ENCODE assay signal across 18 cellular contexts in the genomic region with DNA sequence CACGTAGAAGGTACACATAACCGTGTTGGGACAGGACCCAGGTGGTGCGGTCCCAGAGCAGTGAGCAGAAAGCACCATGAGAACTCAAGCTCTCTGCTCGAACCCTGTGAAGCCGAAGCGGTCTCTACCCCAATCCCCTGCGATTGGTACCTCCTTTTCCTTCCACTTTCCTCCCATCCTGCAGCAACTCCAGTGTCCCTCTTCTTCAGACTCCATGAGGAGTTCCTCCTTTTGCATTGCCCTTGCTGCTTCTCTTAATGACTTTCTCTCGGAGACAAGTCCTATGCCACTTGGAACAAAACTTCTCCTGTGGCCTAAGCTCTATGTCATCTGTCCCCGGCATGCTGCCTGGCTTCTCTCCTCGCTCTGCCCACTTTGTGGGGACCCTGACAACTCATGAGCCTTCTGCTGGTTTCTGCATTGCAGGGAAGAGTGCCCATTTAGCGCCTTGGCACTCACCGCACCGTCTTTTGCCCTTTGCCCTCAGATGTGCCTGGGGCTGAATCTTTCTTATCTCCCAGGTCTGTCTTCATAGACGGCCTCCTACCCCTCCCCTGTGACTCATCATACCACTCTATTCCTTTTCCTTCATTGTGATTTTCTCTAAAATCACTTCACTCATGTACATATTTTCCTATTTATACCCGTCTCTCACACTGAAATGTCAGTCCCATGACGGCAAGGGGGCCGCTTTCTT. TPM values are rescaled to one million over a fixed set of nuclear protein-coding genes. Genes with fewer than 3 reads are reported as not detected.
DNase-seq lines count a peak whose midpoint lies in the region; ATAC-seq and TF ChIP-seq lines count a peak whose summit lies in the region.
"Had no signal": no experiment of that assay in that cellular context is flagged by ENCODE, and none has a peak within 500 bp of the region (broad histone marks: within the 10 kb centered on the region; RNA-seq: fewer than 3 reads in every experiment).

No MANE protein-coding gene starts in this region.

- H3K4me1 ChIP-seq in CD4-positive, CD25-positive, alpha-beta regulatory T cell (ENCODE audit: control insufficient read depth, insufficient read depth, low read length, poor library complexity, severe bottlenecking) = peaks cover 100% of the 10 kb centered on the region

- no peak for ATAC-seq in CD4-positive, CD25-positive, alpha-beta regulatory T cell (ENCODE audit: low read depth in 2 of 2)
- ATAC-seq in activated T-helper 17 cell treated with anti-CD3 and anti-CD28 coated beads, Interleukin-2, amount 50 U/mL, for 72 hours (replicated peaks) = no peak
- no peak for ATAC-seq in naive B cell (ENCODE audit: low read depth in 2 of 2)

- TF ChIP-seq CTCF in foreskin fibroblast (IDR thresholded peaks at IDR 0.05; ENCODE audit: low read depth, low read length) = no peak

- H3K9me3 Mint-ChIP-seq in CD4-positive, CD25-positive, alpha-beta regulatory T cell = peaks cover 0 to 4% (median 0%) of the 10 kb centered on the region in 7 donors
- no peaks in the 10 kb centered on the region for H3K9me3 Mint-ChIP-seq in activated T-helper 17 cell treated with anti-CD3 and anti-CD28 coated beads, Interleukin-2, amount 50 U/mL, for 72 hours
- no peaks in the 10 kb centered on the region for H3K9me3 Mint-ChIP-seq in naive B cell

- H3K27me3 ChIP-seq in CD4-positive, CD25-positive, alpha-beta regulatory T cell (ENCODE audit: control insufficient read depth, insufficient read depth, low read length) = no peaks in the 10 kb centered on the region

- peak overlapping the region; percentile 35 for H3K27ac ChIP-seq in CD4-positive, CD25-positive, alpha-beta regulatory T cell (ENCODE audit: insufficient read depth, low read length, poor library complexity, severe bottlenecking)

- H3K4me3 Mint-ChIP-seq in CD4-positive, CD25-positive, alpha-beta regulatory T cell = peak overlapping the region; percentile 24 to 82 (median 69)
- peak overlapping the region; percentile 25 for H3K4me3 Mint-ChIP-seq in activated T-helper 17 cell treated with anti-CD3 and anti-CD28 coated beads, Interleukin-2, amount 50 U/mL, for 72 hours
- peak overlapping the region in 1 of 8 donors; percentile 32 for H3K4me3 Mint-ChIP-seq in naive B cell

- H3K36me3 ChIP-seq in CD4-positive, CD25-positive, alpha-beta regulatory T cell (ENCODE audit: control insufficient read depth, insufficient read depth, low read length) = peaks cover 3% of the 10 kb centered on the region

- peaks cover 34% of the 10 kb centered on the region for H3K36me3 Mint-ChIP-seq in CD4-positive, CD25-positive, alpha-beta regulatory T cell
- peaks cover 20% of the 10 kb centered on the region for H3K36me3 Mint-ChIP-seq in activated T-helper 17 cell treated with anti-CD3 and anti-CD28 coated beads, Interleukin-2, amount 50 U/mL, for 72 hours (ENCODE audit: low read depth)
- H3K36me3 Mint-ChIP-seq in naive B cell = peaks cover 7 to 8% of the 10 kb centered on the region in 2 donors

- H3K4me3 ChIP-seq in CD4-positive, CD25-positive, alpha-beta regulatory T cell (ENCODE audit: low read depth, low read length) = peak overlapping the region; percentile 37
- no peak overlapping the region for H3K4me3 ChIP-seq in foreskin fibroblast (ENCODE audit: low read depth in 1 of 2, low read length in 2 of 2)

- peak overlapping the region; percentile 76 to 100 (median 99) for H3K27ac Mint-ChIP-seq in CD4-positive, CD25-positive, alpha-beta regulatory T cell
- H3K27ac Mint-ChIP-seq in activated T-helper 17 cell treated with anti-CD3 and anti-CD28 coated beads, Interleukin-2, amount 50 U/mL, for 72 hours = peak overlapping the region; percentile 33
- H3K27ac Mint-ChIP-seq in naive B cell = peak overlapping the region in 4 of 6 donors; percentile 29 to 44 (median 34)

- H3K27me3 Mint-ChIP-seq in CD4-positive, CD25-positive, alpha-beta regulatory T cell = peaks cover 6% of the 10 kb centered on the region
- H3K27me3 Mint-ChIP-seq in activated T-helper 17 cell treated with anti-CD3 and anti-CD28 coated beads, Interleukin-2, amount 50 U/mL, for 72 hours = no peaks in the 10 kb centered on the region
- no peaks in the 10 kb centered on the region for H3K27me3 Mint-ChIP-seq in naive B cell

- no peaks in the 10 kb centered on the region for H3K9me3 ChIP-seq in CD4-positive, CD25-positive, alpha-beta regulatory T cell (ENCODE audit: control insufficient read depth in 2 of 2, low read length in 2 of 2)

- H3K4me1 Mint-ChIP-seq in CD4-positive, CD25-positive, alpha-beta regulatory T cell = peaks cover 39 to 97% (median 84%) of the 10 kb centered on the region in 4 donors
- peaks cover 58% of the 10 kb centered on the region for H3K4me1 Mint-ChIP-seq in activated T-helper 17 cell treated with anti-CD3 and anti-CD28 coated beads, Interleukin-2, amount 50 U/mL, for 72 hours
- peaks cover 33 to 69% (median 55%) of the 10 kb centered on the region in 3 donors for H3K4me1 Mint-ChIP-seq in naive B cell

- peak; percentile 43 for DNase-seq in activated CD8-positive, alpha-beta memory T cell treated with anti-CD3 and anti-CD28 coated beads, Interleukin-2, amount 50 U/mL, for 48 hours
- no peak for DNase-seq in activated CD8-positive, alpha-beta memory T cell treated with anti-CD3 and anti-CD28 coated beads, Interleukin-2, amount 50 U/mL, for 4 hours
- no peak for DNase-seq in CD4-positive, CD25-positive, alpha-beta regulatory T cell
- DNase-seq in naive B cell = no peak
- no peak for DNase-seq in foreskin melanocyte
- DNase-seq in foreskin fibroblast = no peak
- no peak for DNase-seq in SW 1271 (lab: John Stamatoyannopoulos, UW)
- DNase-seq: COR-L47; KBM-7; NCI-H1105 treated with DMSO at 0.1 percent for 48 hours; NCI-H1694 treated with DMSO at 0.1 percent for 48 hours; NCI-H510A; NCI-H748 treated with DMSO at 0.1 percent for 48 hours; NK-92 treated with Interleukin-12 subunit alpha and Interleukin-12 subunit beta, amount 100 ng/mL, for 24 hours; Right ventricle myocardium superior had no signal

RNA-seq across cellular contexts. Expression of a gene that starts 9.2 kb away (rescaled TPM):
- 90.3 TPM for total RNA-seq in CD4-positive, CD25-positive, alpha-beta regulatory T cell
- 10 to 100 TPM; 15.9 to 22.1 (median 17.6) TPM for polyA plus RNA-seq in CD4-positive, CD25-positive, alpha-beta regulatory T cell
- 10 to 100 TPM; 13.5 to 17.8 TPM for total RNA-seq in activated T-helper 17 cell treated with anti-CD3 and anti-CD28 coated beads, Interleukin-2, amount 50 U/mL, for 72 hours
- 1 to 10 TPM in 4 of 6 donors, under 1 TPM in 2; 0.66 to 2.6 (median 2.3) TPM for polyA plus RNA-seq in naive B cell (ENCODE audit: low read depth in 6 of 6)
- total RNA-seq: A172 had no signal
- polyA plus RNA-seq: BJ had no signal

Comparison
In these comparisons a context has a peak if more than half of its experiments do, and no peak if none do; other contexts are left out.
1. H3K27ac Mint-ChIP-seq: peak in every context shown above with its lines; median percentile 99 in CD4-positive, CD25-positive, alpha-beta regulatory T cell; 34 in naive B cell; 33 in activated T-helper 17 cell treated with anti-CD3 and anti-CD28 coated beads, Interleukin-2, amount 50 U/mL, for 72 hours.